1 cellular context compared by ENCODE assay signal in the genomic region with DNA sequence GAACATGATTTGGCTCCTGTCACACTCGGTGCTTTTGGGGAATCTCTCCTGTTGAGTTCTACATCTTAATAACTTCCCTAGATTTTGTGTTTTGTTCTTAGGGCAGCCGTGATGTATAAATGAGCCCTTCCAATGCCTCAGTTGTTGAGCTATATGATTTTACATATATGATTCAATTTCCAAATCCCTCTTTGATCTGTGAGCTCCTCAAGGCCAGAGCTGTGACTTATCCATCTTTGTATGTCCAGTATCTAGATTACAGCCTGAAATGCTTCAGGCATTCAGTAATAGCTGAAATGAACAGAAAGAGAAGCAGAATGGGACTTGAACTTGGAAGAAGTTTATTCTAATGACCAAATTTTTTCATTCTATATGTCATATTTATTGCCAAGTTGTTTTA.
TF ChIP-seq lines count a peak whose summit lies in the region.

No MANE protein-coding gene starts in this region.

TF ChIP-seq in K562, 482 proteins besides CTCF, POLR2A, EP300 and RAD21:
- TF ChIP-seq ZNF23 (CRISPR knock-in tag; IDR thresholded peaks at IDR 0.05) (no peak), KAT8 (IDR thresholded peaks at IDR 0.05; ENCODE audit: low read depth) (no peak), JUN (IDR thresholded peaks at IDR 0.05; ENCODE audit: borderline replicate concordance, low read depth, low read length) (no peak), JUN (CRISPR knock-in tag; IDR thresholded peaks at IDR 0.05; ENCODE audit: borderline replicate concordance) (no peak)
- TF ChIP-seq, protein P1, sequence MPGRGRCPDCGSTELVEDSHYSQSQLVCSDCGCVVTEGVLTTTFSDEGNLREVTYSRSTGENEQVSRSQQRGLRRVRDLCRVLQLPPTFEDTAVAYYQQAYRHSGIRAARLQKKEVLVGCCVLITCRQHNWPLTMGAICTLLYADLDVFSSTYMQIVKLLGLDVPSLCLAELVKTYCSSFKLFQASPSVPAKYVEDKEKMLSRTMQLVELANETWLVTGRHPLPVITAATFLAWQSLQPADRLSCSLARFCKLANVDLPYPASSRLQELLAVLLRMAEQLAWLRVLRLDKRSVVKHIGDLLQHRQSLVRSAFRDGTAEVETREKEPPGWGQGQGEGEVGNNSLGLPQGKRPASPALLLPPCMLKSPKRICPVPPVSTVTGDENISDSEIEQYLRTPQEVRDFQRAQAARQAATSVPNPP (IDR thresholded peaks at IDR 0.05; ENCODE audit: borderline replicate concordance, insufficient read depth, insufficient read length) = no peak
